12 cellular contexts compared by ENCODE assay signal in genomic region chr12:561908-562593, GRCh38.
DNase-seq lines count a peak whose midpoint lies in the region; ATAC-seq, FAIRE-seq and TF ChIP-seq lines count a peak whose summit lies in the region.
"Had no signal": no experiment of that assay in that cellular context is flagged by ENCODE, and none has a peak within 500 bp of the region (broad histone marks: within the 10 kb centered on the region; RNA-seq: fewer than 3 reads in every experiment).

No MANE protein-coding gene starts in this region.

- TF ChIP-seq RAD21 in IMR-90 (IDR thresholded peaks at IDR 0.05; ENCODE audit: low read length) (no peak), K562 (CRISPR knock-in tag; conservative IDR thresholded peaks at IDR 0.05 in 1 of 2, IDR thresholded peaks at IDR 0.05 in 1 of 2) (no peak)

- TF ChIP-seq POLR2A in IMR-90 (IDR thresholded peaks at IDR 0.05; ENCODE audit: low read depth, low read length) (no peak), K562 (conservative IDR thresholded peaks at IDR 0.05) (no peak)

- H3K9ac ChIP-seq in IMR-90 (ENCODE audit: low read depth, low read length) (no peak overlapping the region), K562 (ENCODE audit: insufficient read depth in 1 of 2, low read depth in 2 of 2, low read length in 2 of 2) (peak overlapping the region in 1 of 2 experiments; percentile 6; a peak in 1 of 4 replicates)

- H3K4me2 ChIP-seq in IMR-90 (ENCODE audit: low read depth, low read length), result no peak overlapping the region
- peak overlapping the region; percentile 25 for H3K4me2 ChIP-seq in K562 (ENCODE audit: insufficient read depth, low read length)

- peak; percentile 87 to 93 for DNase-seq in AML-193 (lab: John Stamatoyannopoulos, UW)
- DNase-seq in IMR-90, result no peak
- DNase-seq in K562 (ENCODE audit: extremely low read depth in 1 of 4, low spot score in 3 of 4), result peak in 3 of 4 experiments; percentile 24 to 43 (median 40)
- DNase-seq in mucosa of descending colon, result peak in 1 of 3 donors; percentile 66
- no peak for DNase-seq in islet precursor cell
- DNase-seq in H4 (ENCODE audit: low spot score), result no peak
- no peak for DNase-seq in activated CD4-positive, alpha-beta T cell treated with anti-CD3 and anti-CD28 coated beads for 4 hours
- DNase-seq: COR-L47, NCI-H2029 treated with DMSO at 0.1 percent for 48 hours had no signal

- H2AFZ ChIP-seq in IMR-90 (replicated peaks; ENCODE audit: low read length, poor library complexity), result peak overlapping the region; percentile 56
- peak overlapping the region; percentile 66; the same call in 1 of the 2 replicates for H2AFZ ChIP-seq in K562 (ENCODE audit: low read depth, low read length)

- CTCF ChIA-PET in IMR-90 (lab: Yijun Ruan, JAX) (no interaction called here), K562 (lab: Yijun Ruan, JAX; ENCODE audit: low intra/inter-chr PET ratio) (no interaction called here)

- H3K27me3 ChIP-seq in IMR-90 (ENCODE audit: control insufficient read depth, insufficient read depth, low read length) (peaks cover 91% of the 10 kb centered on the region), K562 (ENCODE audit: control insufficient read depth in 2 of 2, insufficient read depth in 2 of 2, low read length in 2 of 2) (peaks cover 19 to 40% of the 10 kb centered on the region in 2 experiments; a peak in 4 of 5 replicates)

- no peak overlapping the region for H3K14ac ChIP-seq in IMR-90 (replicated peaks; ENCODE audit: low read depth, low read length)

- H3K36me3 ChIP-seq in IMR-90 (ENCODE audit: control insufficient read depth, insufficient read depth, low read length) (no peaks in the 10 kb centered on the region), K562 (ENCODE audit: control insufficient read depth, insufficient read depth, low read length) (no peaks in the 10 kb centered on the region), mucosa of descending colon (ENCODE audit: low read depth) (no peaks in the 10 kb centered on the region)
- H3K36me3 ChIP-seq: SJSA1 had no signal

- no peak overlapping the region for H2AK9ac ChIP-seq in IMR-90 (replicated peaks; ENCODE audit: low read depth, low read length, poor library complexity)

- H3K18ac ChIP-seq in IMR-90 (ENCODE audit: low read depth, low read length), result no peak overlapping the region

- no peak overlapping the region for H2BK20ac ChIP-seq in IMR-90 (ENCODE audit: low read depth, low read length)

- no peaks in the 10 kb centered on the region for H3K9me3 ChIP-seq in IMR-90 (ENCODE audit: control insufficient read depth, insufficient read depth, low read length)
- H3K9me3 ChIP-seq in K562 (replicated peaks; ENCODE audit: control insufficient read depth, insufficient read depth, low read depth, low read length), result no peaks in the 10 kb centered on the region
- H3K9me3 ChIP-seq in mucosa of descending colon, result no peaks in the 10 kb centered on the region
- H3K9me3 ChIP-seq: SJSA1 had no signal

- H3K4me3 ChIP-seq in IMR-90 (ENCODE audit: insufficient read depth, low read depth, low read length) (no peak overlapping the region), K562 (no peak overlapping the region), mucosa of descending colon (no peak overlapping the region)
- H3K4me3 ChIP-seq: SJSA1 had no signal

- in situ Hi-C loops in IMR-90 (cut with MboI; ENCODE audit: low sequenced_read_pairs), result loop anchor here (10.0 kb wide), 1 partner anchor 533 kb away; no protein-coding TSS in a partner anchor
- in situ Hi-C loops in K562 (cut with MboI), result loop anchor here (10.0 to 25.0 kb wide), 2 partner anchors 513 to 1025 kb away; partner anchors contain the start of gene FBXL14

- H4K5ac ChIP-seq in IMR-90 (ENCODE audit: low read depth, low read length), result no peak overlapping the region

- dilution Hi-C loops in IMR-90 (cut with HindIII; ENCODE audit: low sequenced_read_pairs, unreplicated experiment), result no loop called here

- no peak overlapping the region for H3K56ac ChIP-seq in IMR-90 (ENCODE audit: extremely low read depth, insufficient read depth, low read length)

- H3K79me2 ChIP-seq in K562 (ENCODE audit: control insufficient read depth, insufficient read depth, low read length), result no peaks in the 10 kb centered on the region

- H4K8ac ChIP-seq in IMR-90 (ENCODE audit: low read depth in 2 of 2, low read length in 2 of 2), result no peak overlapping the region

- H3K9me1 ChIP-seq in IMR-90 (ENCODE audit: insufficient read depth, low read length), result no peaks in the 10 kb centered on the region
- H3K9me1 ChIP-seq in K562 (ENCODE audit: control insufficient read depth, insufficient read depth, low read length), result no peaks in the 10 kb centered on the region

- intact Hi-C loops in IMR-90 (cut with micrococcal nuclease) (no loop called here), K562 (cut with micrococcal nuclease) (no loop called here), mucosa of descending colon (cut with DNase I, micrococcal nuclease) (no loop called here)

- no peak for TF ChIP-seq CTCF in IMR-90 (conservative IDR thresholded peaks at IDR 0.05; ENCODE audit: low read depth, low read length)
- no peak for TF ChIP-seq CTCF in K562 (IDR thresholded peaks at IDR 0.05 in 2 of 3, conservative IDR thresholded peaks at IDR 0.05 in 1 of 3; ENCODE audit: insufficient read depth in 2 of 3, low read depth in 1 of 3, low read length in 3 of 3)
- TF ChIP-seq CTCF in mucosa of descending colon (IDR thresholded peaks at IDR 0.05), result no peak

- H2BK120ac ChIP-seq in IMR-90 (ENCODE audit: low read depth, low read length), result no peak overlapping the region

- no peak overlapping the region for H2BK15ac ChIP-seq in IMR-90 (ENCODE audit: low read depth, low read length)

- H4K91ac ChIP-seq in IMR-90 (ENCODE audit: insufficient read depth, low read depth, low read length), result no peak overlapping the region

- H3K4me1 ChIP-seq in IMR-90 (ENCODE audit: control insufficient read depth, insufficient read depth, low read length) (no peaks in the 10 kb centered on the region), K562 (replicated peaks in 1 of 2; ENCODE audit: control insufficient read depth in 2 of 2, insufficient read depth in 2 of 2, low read length in 2 of 2) (peaks cover 12 to 37% of the 10 kb centered on the region in 2 experiments; a peak in 4 of 5 replicates), mucosa of descending colon (ENCODE audit: low read depth) (no peaks in the 10 kb centered on the region)
- H3K4me1 ChIP-seq: SJSA1 had no signal

- H3K23ac ChIP-seq in IMR-90 (ENCODE audit: low read depth, low read length), result no peak overlapping the region

- H3K4ac ChIP-seq in IMR-90 (ENCODE audit: low read depth, low read length), result no peak overlapping the region

- H2AK5ac ChIP-seq in IMR-90 (ENCODE audit: low read depth, low read length), result no peak overlapping the region

- no peaks in the 10 kb centered on the region for H3K79me1 ChIP-seq in IMR-90 (ENCODE audit: low read depth in 1 of 2, low read length in 2 of 2)

- no peak overlapping the region for H2BK5ac ChIP-seq in IMR-90 (ENCODE audit: low read depth, low read length, poor library complexity, severe bottlenecking)

- BruUV-seq in IMR-90 (replicated peaks; lab: Mats Ljungman, UMichigan) (no TSS peak), K562 (replicated peaks; lab: Mats Ljungman, UMichigan) (no TSS peak)

- 84% methylated on average over 9 of the region's 19 CpGs; no CpG with 5 or more reads in 1 of the 2 experiments for WGBS in IMR-90 (ENCODE audit: extremely low coverage in 2 of 2, insufficient read length in 1 of 2), 2 experiments
- WGBS in K562 (ENCODE audit: insufficient coverage, low coverage, missing lambda C conversion rate), result 11% methylated on average over 15 of the region's 19 CpGs

- TF ChIP-seq EP300 in K562 (IDR thresholded peaks at IDR 0.05; ENCODE audit: low read length), result no peak

- POLR2A ChIA-PET in IMR-90 (lab: Charles Lee; ENCODE audit: unreplicated experiment) (no interaction called here), K562 (lab: Yijun Ruan, JAX) (no interaction called here)

- ATAC-seq in IMR-90 (ENCODE audit: low read depth), result no peak
- peak; percentile 42 for ATAC-seq in K562
- peak; percentile 32 for ATAC-seq in mucosa of descending colon
- ATAC-seq in GM18511 (IDR thresholded peaks at IDR 0.05; ENCODE audit: unreplicated experiment), result no peak

- H4K20me1 ChIP-seq in IMR-90 (ENCODE audit: insufficient read depth, low read length) (no peaks in the 10 kb centered on the region), K562 (replicated peaks; ENCODE audit: control insufficient read depth, insufficient read depth, low read length) (0 out of 2 replicates have a peak, but pooled peaks cover 9% of the 10 kb centered on the region)

- H3K27ac ChIP-seq in IMR-90 (ENCODE audit: insufficient read depth, low read length) (no peak overlapping the region), K562 (ENCODE audit: extremely low read depth, low read depth, low read length) (no peak overlapping the region)
- H3K27ac ChIP-seq: SJSA1 had no signal

- no peak for FAIRE-seq in K562 (lab: Jason Lieb, UNC)
- FAIRE-seq: H1 had no signal

TF ChIP-seq in IMR-90, 13 proteins besides CTCF, POLR2A, EP300 and RAD21:
- TF ChIP-seq MAFK (IDR thresholded peaks at IDR 0.05; ENCODE audit: low read depth, low read length) (no peak), BHLHE40 (IDR thresholded peaks at IDR 0.05; ENCODE audit: low read depth, low read length) (no peak), CEBPB (IDR thresholded peaks at IDR 0.05; ENCODE audit: low read depth, low read length) (no peak), RCOR1 (IDR thresholded peaks at IDR 0.05; ENCODE audit: insufficient replicate concordance, low read length) (no peak)

TF ChIP-seq in K562, 482 proteins besides CTCF, POLR2A, EP300 and RAD21 (continues in another document):
- TF ChIP-seq ZFPM2 (CRISPR knock-in tag; IDR thresholded peaks at IDR 0.05), result no peak
- no peak for TF ChIP-seq ASH1L (IDR thresholded peaks at IDR 0.05; ENCODE audit: borderline replicate concordance, low read depth, partially characterized antibody)
- TF ChIP-seq ZNF140 (CRISPR knock-in tag; IDR thresholded peaks at IDR 0.05), result no peak
- no peak for TF ChIP-seq MEF2A (IDR thresholded peaks at IDR 0.05; ENCODE audit: control insufficient read depth, low read depth, low read length)
- TF ChIP-seq PRMT5 (CRISPR knock-in tag; IDR thresholded peaks at IDR 0.05), result no peak
- TF ChIP-seq ZFP36 (IDR thresholded peaks at IDR 0.05; ENCODE audit: low read depth, low read length, partially characterized antibody), result no peak
- TF ChIP-seq LEF1 (IDR thresholded peaks at IDR 0.05), result no peak

Comparison
In these comparisons a context has a peak if more than half of its experiments do, and no peak if none do; other contexts are left out.
1. DNase-seq: peak in AML-193 (2 of 2) and K562 (3 of 4); none in IMR-90 (single experiment), islet precursor cell (single experiment), H4 (single experiment) and activated CD4-positive, alpha-beta T cell treated with anti-CD3 and anti-CD28 coated beads for 4 hours (0 of 2).
2. ATAC-seq: peak in K562 (single experiment) and mucosa of descending colon (single experiment); none in IMR-90 (single experiment) and GM18511 (single experiment).